Comparison of ENCODE assay signal across 8 cellular contexts in genomic region chr15:91224750-91225380, GRCh38.
DNase-seq lines count a peak whose midpoint lies in the region; ATAC-seq and TF ChIP-seq lines count a peak whose summit lies in the region.

No MANE protein-coding gene starts in this region.

- no peaks in the 10 kb centered on the region for H3K9me3 Mint-ChIP-seq in progenitor cell of endocrine pancreas (ENCODE audit: low read depth)

- CTCF ChIA-PET in Panc1 (lab: Charles Lee), result no interaction called here

- ATAC-seq in DND-41 (ENCODE audit: insufficient read depth, low read depth) (no peak), Panc1 (peak; percentile 89), GM21737 (IDR thresholded peaks at IDR 0.05; ENCODE audit: unreplicated experiment) (no peak), GM18517 (IDR thresholded peaks at IDR 0.05; ENCODE audit: unreplicated experiment) (no peak), HG02610 (IDR thresholded peaks at IDR 0.05; ENCODE audit: unreplicated experiment) (no peak)

- no peak overlapping the region for H3K4me3 Mint-ChIP-seq in progenitor cell of endocrine pancreas (ENCODE audit: low read depth)

- no peak overlapping the region for H3K27ac Mint-ChIP-seq in progenitor cell of endocrine pancreas

- H3K27me3 ChIP-seq in DND-41 (ENCODE audit: insufficient read depth, low read length, poor library complexity) (no peaks in the 10 kb centered on the region), Panc1 (ENCODE audit: control insufficient read depth, insufficient read depth, low read length) (peaks cover 11% of the 10 kb centered on the region)

- intact Hi-C loops in Panc1 (cut with micrococcal nuclease; ENCODE audit: unreplicated experiment), result loop anchor here (1.0 kb wide), 1 partner anchor 169 kb away; no protein-coding TSS in a partner anchor

- no peak overlapping the region for H3K9ac ChIP-seq in DND-41 (ENCODE audit: low read depth, low read length)

- no peaks in the 10 kb centered on the region for H3K36me3 Mint-ChIP-seq in progenitor cell of endocrine pancreas (ENCODE audit: insufficient read depth)

- H3K27ac ChIP-seq in DND-41 (ENCODE audit: low read length) (no peak overlapping the region), Panc1 (ENCODE audit: low read length) (no peak overlapping the region)

- H4K20me1 ChIP-seq in DND-41 (ENCODE audit: insufficient read depth, low read length), result no peaks in the 10 kb centered on the region

- no peak overlapping the region for H3K4me2 ChIP-seq in DND-41 (ENCODE audit: insufficient read depth, low read length)

- DNase-seq in DND-41 (peak; percentile 6), HuH-7.5 (ENCODE audit: low spot score) (peak; percentile 47), Panc1 (ENCODE audit: low read depth, low spot score) (peak; percentile 57), fibroblast of mammary gland (ENCODE audit: low read depth) (peak; percentile 54), progenitor cell of endocrine pancreas (ENCODE audit: low spot score, unreplicated experiment) (peak; percentile 22)

- no peaks in the 10 kb centered on the region for H3K79me2 ChIP-seq in DND-41 (ENCODE audit: insufficient read depth, low read length)

- in situ Hi-C loops in Panc1 (cut with HindIII; ENCODE audit: low pct_unique_long_range_greater_than_20kb, low sequenced_read_pairs), result no loop called here

- BruUV-seq in Panc1 (replicated peaks; lab: Mats Ljungman, UMichigan), result no TSS peak

- peak; percentile 69 for TF ChIP-seq CTCF in DND-41 (IDR thresholded peaks at IDR 0.05; ENCODE audit: borderline replicate concordance, extremely low read depth, low read length, poor library complexity, severe bottlenecking)
- TF ChIP-seq CTCF in Panc1 (IDR thresholded peaks at IDR 0.05), result peak; percentile 87
- TF ChIP-seq CTCF in fibroblast of mammary gland (conservative IDR thresholded peaks at IDR 0.05; ENCODE audit: control insufficient read depth, insufficient read depth, low read depth, low read length), result peak; percentile 74
- TF ChIP-seq CTCF in progenitor cell of endocrine pancreas (IDR thresholded peaks at IDR 0.05; ENCODE audit: unreplicated experiment), result peak; percentile 83

- no peak overlapping the region for H2AFZ ChIP-seq in DND-41 (ENCODE audit: low read depth, low read length)

- H3K9me3 ChIP-seq in DND-41 (ENCODE audit: insufficient read depth, low read length, severe bottlenecking) (no peaks in the 10 kb centered on the region), Panc1 (ENCODE audit: control insufficient read depth, insufficient read depth, low read depth, low read length) (no peaks in the 10 kb centered on the region)

- peaks cover 2% of the 10 kb centered on the region for H3K4me1 Mint-ChIP-seq in progenitor cell of endocrine pancreas (ENCODE audit: low read depth)

- H3K4me3 ChIP-seq in DND-41 (ENCODE audit: low read depth in 1 of 2, low read length in 2 of 2) (no peak overlapping the region), Panc1 (ENCODE audit: low read depth in 2 of 2, low read length in 2 of 2) (no peak overlapping the region), fibroblast of mammary gland (ENCODE audit: control insufficient read depth, low read depth, low read length) (no peak overlapping the region)

- POLR2A ChIA-PET in Panc1 (lab: Charles Lee), result no interaction called here

- H3K4me1 ChIP-seq in DND-41 (ENCODE audit: insufficient read depth, low read length) (no peaks in the 10 kb centered on the region), Panc1 (ENCODE audit: control insufficient read depth, insufficient read depth, low read length) (no peaks in the 10 kb centered on the region)

- H3K36me3 ChIP-seq in DND-41 (ENCODE audit: insufficient read depth, low read length), result no peaks in the 10 kb centered on the region
- H3K36me3 ChIP-seq in Panc1 (ENCODE audit: control insufficient read depth, insufficient read depth, low read length), result no peaks in the 10 kb centered on the region

- peaks cover 12% of the 10 kb centered on the region for H3K27me3 Mint-ChIP-seq in progenitor cell of endocrine pancreas

Comparison
In these comparisons a context has a peak if more than half of its experiments do, and no peak if none do; other contexts are left out.
1. DNase-seq: peak in every context shown above with its lines; median percentile 57 in Panc1; 54 in fibroblast of mammary gland; 47 in HuH-7.5; 22 in progenitor cell of endocrine pancreas; 6 in DND-41.